In the genomic region with DNA sequence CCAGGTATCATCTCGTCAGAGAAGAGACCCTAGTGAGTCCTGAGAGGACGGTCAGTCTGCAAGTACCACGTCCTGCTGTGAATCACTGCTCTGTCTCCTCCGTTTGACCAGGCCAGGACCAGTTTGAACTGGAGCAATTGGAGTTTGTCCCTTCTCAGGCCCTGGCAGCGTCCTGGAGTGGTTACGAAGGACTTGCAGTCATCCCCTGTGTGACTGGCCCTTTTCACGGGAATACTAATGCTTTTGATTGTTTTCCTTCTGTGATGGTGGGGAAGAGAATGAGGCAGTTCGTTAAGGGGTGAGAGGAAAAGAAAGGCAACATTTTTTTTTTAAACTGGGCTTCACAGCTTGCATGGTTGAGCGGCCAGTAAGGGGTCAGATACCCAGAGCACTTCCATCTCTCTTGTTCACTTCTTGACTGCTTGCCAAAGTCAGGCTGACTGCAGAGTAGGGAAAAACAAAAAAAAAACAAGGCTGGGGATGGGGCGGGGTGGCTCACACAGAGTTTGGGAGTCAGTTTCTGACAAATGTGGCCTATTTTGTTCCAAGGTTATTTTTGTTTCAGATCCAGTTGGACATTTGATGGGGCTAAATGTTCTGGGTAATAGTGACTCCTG, we compare ENCODE assay signal across 17 cellular contexts.
DNase-seq lines count a peak whose midpoint lies in the region; ATAC-seq, FAIRE-seq and TF ChIP-seq lines count a peak whose summit lies in the region.
"Had no signal": no experiment of that assay in that cellular context is flagged by ENCODE, and none has a peak within 500 bp of the region (broad histone marks: within the 10 kb centered on the region; RNA-seq: fewer than 3 reads in every experiment).

No MANE protein-coding gene starts in this region.

- in situ Hi-C loops in G401 (cut with HindIII; ENCODE audit: low sequenced_read_pairs) (no loop called here), astrocyte of the spinal cord (cut with HindIII; ENCODE audit: low sequenced_read_pairs) (no loop called here)

- no peak overlapping the region for H3K27ac Mint-ChIP-seq in activated CD8-positive, alpha-beta T cell treated with anti-CD3 and anti-CD28 coated beads for 36 hours
- H3K27ac Mint-ChIP-seq: activated CD8-positive, alpha-beta memory T cell treated with anti-CD3 and anti-CD28 coated beads, Interleukin-2, amount 10 ng/mL, durations not matched to agents 7 days and 5 days; natural killer cell treated with Interleukin-12 subunit alpha and Interleukin-12 subunit beta and Interleukin-15 and Interleukin-18, amount 100 ng/mL, for 72 hours had no signal

- intact Hi-C loops in activated CD8-positive, alpha-beta T cell treated with anti-CD3 and anti-CD28 coated beads for 36 hours (cut with micrococcal nuclease): no loop called here

- TF ChIP-seq POLR2A in H54 (IDR thresholded peaks at IDR 0.05; ENCODE audit: low read depth, low read length): no peak

- H3K9me3 Mint-ChIP-seq in activated CD8-positive, alpha-beta T cell treated with anti-CD3 and anti-CD28 coated beads for 36 hours: no peaks in the 10 kb centered on the region
- H3K9me3 Mint-ChIP-seq: natural killer cell treated with Interleukin-12 subunit alpha and Interleukin-12 subunit beta and Interleukin-15 and Interleukin-18, amount 100 ng/mL, for 72 hours had no signal

- H3K27me3 Mint-ChIP-seq in activated CD8-positive, alpha-beta T cell treated with anti-CD3 and anti-CD28 coated beads for 36 hours: peaks cover 2% of the 10 kb centered on the region
- H3K27me3 Mint-ChIP-seq: activated CD8-positive, alpha-beta memory T cell treated with anti-CD3 and anti-CD28 coated beads, Interleukin-2, amount 10 ng/mL, durations not matched to agents 7 days and 5 days had no signal

- no peaks in the 10 kb centered on the region for H3K4me1 Mint-ChIP-seq in activated CD8-positive, alpha-beta T cell treated with anti-CD3 and anti-CD28 coated beads for 36 hours (ENCODE audit: low read depth)
- H3K4me1 Mint-ChIP-seq: activated CD8-positive, alpha-beta memory T cell treated with anti-CD3 and anti-CD28 coated beads, Interleukin-2, amount 10 ng/mL, durations not matched to agents 7 days and 5 days had no signal

- no peak overlapping the region for H3K4me3 Mint-ChIP-seq in activated CD8-positive, alpha-beta T cell treated with anti-CD3 and anti-CD28 coated beads for 36 hours
- H3K4me3 Mint-ChIP-seq: activated CD8-positive, alpha-beta memory T cell treated with anti-CD3 and anti-CD28 coated beads, Interleukin-2, amount 10 ng/mL, durations not matched to agents 7 days and 5 days; natural killer cell treated with Interleukin-12 subunit alpha and Interleukin-12 subunit beta and Interleukin-15 and Interleukin-18, amount 100 ng/mL, for 72 hours had no signal

- POLR2A ChIA-PET in activated CD8-positive, alpha-beta T cell treated with anti-CD3 and anti-CD28 coated beads for 36 hours (lab: Charles Lee): no interaction called here

- no peak overlapping the region for H3K4me3 ChIP-seq in astrocyte of the spinal cord (ENCODE audit: low read depth, low read length)

- DNase-seq in G401 (ENCODE audit: low spot score) (peak; percentile 40), astrocyte of the spinal cord (ENCODE audit: low read depth, low spot score) (peak; percentile 13), medulla oblongata (ENCODE audit: extremely low spot score) (peak; percentile 96), retina (peak; percentile 17), H54 (ENCODE audit: insufficient read length, low spot score) (no peak), NCI-H345 (lab: John Stamatoyannopoulos, UW) (no peak)
- DNase-seq in activated CD8-positive, alpha-beta T cell treated with anti-CD3 and anti-CD28 coated beads for 36 hours: no peak
- DNase-seq: activated CD8-positive, alpha-beta memory T cell treated with anti-CD3 and anti-CD28 coated beads, Interleukin-2, amount 10 ng/mL, durations not matched to agents 7 days and 5 days; activated effector memory CD4-positive, alpha-beta T cell treated with Interleukin-2 at 50 U/mL for 16 hours; GF-D8; NCI-H1436 treated with DMSO at 0.1 percent for 48 hours; NCI-H526; PC-3; stimulated activated CD4-positive, alpha-beta T cell treated with anti-CD3 and anti-CD28 coated beads, Interleukin-2, amount 100 ng/mL, for 48 hours had no signal

- TF ChIP-seq CTCF in astrocyte of the spinal cord (IDR thresholded peaks at IDR 0.05; ENCODE audit: low read depth, low read length): no peak
- no peak for TF ChIP-seq CTCF in activated CD8-positive, alpha-beta T cell treated with anti-CD3 and anti-CD28 coated beads for 36 hours (IDR thresholded peaks at IDR 0.05)

- FAIRE-seq in H54 (lab: Jason Lieb, UNC): no peak
- FAIRE-seq: frontal cortex had no signal

- ATAC-seq in activated CD8-positive, alpha-beta T cell treated with anti-CD3 and anti-CD28 coated beads for 36 hours: no peak
- ATAC-seq in HG03280 (IDR thresholded peaks at IDR 0.05; ENCODE audit: unreplicated experiment): no peak
- ATAC-seq: activated CD8-positive, alpha-beta memory T cell treated with anti-CD3 and anti-CD28 coated beads, Interleukin-2, amount 10 ng/mL, durations not matched to agents 7 days and 5 days; natural killer cell treated with Interleukin-12 subunit alpha and Interleukin-12 subunit beta and Interleukin-15 and Interleukin-18, amount 100 ng/mL, for 72 hours; PC-3 had no signal

- CTCF ChIA-PET in activated CD8-positive, alpha-beta T cell treated with anti-CD3 and anti-CD28 coated beads for 36 hours (lab: Charles Lee): no interaction called here

- H3K36me3 Mint-ChIP-seq in activated CD8-positive, alpha-beta T cell treated with anti-CD3 and anti-CD28 coated beads for 36 hours (ENCODE audit: low read depth): no peaks in the 10 kb centered on the region
- H3K36me3 Mint-ChIP-seq: activated CD8-positive, alpha-beta memory T cell treated with anti-CD3 and anti-CD28 coated beads, Interleukin-2, amount 10 ng/mL, durations not matched to agents 7 days and 5 days; natural killer cell treated with Interleukin-12 subunit alpha and Interleukin-12 subunit beta and Interleukin-15 and Interleukin-18, amount 100 ng/mL, for 72 hours had no signal

Comparison
In these comparisons a context has a peak if more than half of its experiments do, and no peak if none do; other contexts are left out.
1. DNase-seq: peak in G401 (single experiment), astrocyte of the spinal cord (single experiment), medulla oblongata (single experiment) and retina (single experiment); none in H54 (single experiment), activated CD8-positive, alpha-beta T cell treated with anti-CD3 and anti-CD28 coated beads for 36 hours (single experiment) and NCI-H345 (single experiment).